Comparison of ENCODE assay signal across 31 cellular contexts in genomic region chr22:30368420-30368819, GRCh38.
"Had no signal": no experiment of that assay in that cellular context is flagged by ENCODE, and none has a peak within 500 bp of the region (broad histone marks: within the 10 kb centered on the region; RNA-seq: fewer than 3 reads in every experiment).

No MANE protein-coding gene starts in this region.

- FAIRE-seq: astrocyte, RCC 7860 had no signal

- H3K4me3 Mint-ChIP-seq: activated CD4-positive, alpha-beta T cell treated with anti-CD3 and anti-CD28 coated beads, Interleukin-2, amount 10 ng/mL, durations not matched to agents 24 days and 14 days; activated CD8-positive, alpha-beta T cell treated with anti-CD3 and anti-CD28 coated beads for 36 hours; activated naive CD4-positive, alpha-beta T cell treated with anti-CD3 and anti-CD28 coated beads, Interleukin-2, amount 50 U/mL, for 24 hours; activated T-cell treated with anti-CD3 and anti-CD28 coated beads, Interleukin-2, amount 50 U/mL, for 72 hours; activated T-helper 17 cell treated with anti-CD3 and anti-CD28 coated beads, Interleukin-2, amount 50 U/mL, for 72 hours had no signal

- H3K27me3 ChIP-seq: adrenal gland, body of pancreas, breast epithelium had no signal

- H3K9me3 ChIP-seq: adrenal gland, body of pancreas, breast epithelium had no signal

- H3K9me3 Mint-ChIP-seq: activated CD4-positive, alpha-beta T cell treated with anti-CD3 and anti-CD28 coated beads, Interleukin-2, amount 10 ng/mL, durations not matched to agents 24 days and 14 days; activated CD8-positive, alpha-beta T cell treated with anti-CD3 and anti-CD28 coated beads for 36 hours; activated naive CD4-positive, alpha-beta T cell treated with anti-CD3 and anti-CD28 coated beads, Interleukin-2, amount 50 U/mL, for 24 hours; activated T-cell treated with anti-CD3 and anti-CD28 coated beads, Interleukin-2, amount 50 U/mL, for 72 hours; activated T-helper 17 cell treated with anti-CD3 and anti-CD28 coated beads, Interleukin-2, amount 50 U/mL, for 72 hours had no signal

- H3K4me1 Mint-ChIP-seq: activated CD4-positive, alpha-beta T cell treated with anti-CD3 and anti-CD28 coated beads, Interleukin-2, amount 10 ng/mL, durations not matched to agents 24 days and 14 days; activated naive CD4-positive, alpha-beta T cell treated with anti-CD3 and anti-CD28 coated beads, Interleukin-2, amount 50 U/mL, for 24 hours; activated T-helper 17 cell treated with anti-CD3 and anti-CD28 coated beads, Interleukin-2, amount 50 U/mL, for 72 hours had no signal

- H3K4me1 ChIP-seq: adrenal gland, body of pancreas, breast epithelium had no signal

- H3K36me3 ChIP-seq: adrenal gland, breast epithelium had no signal

- H3K27ac Mint-ChIP-seq: activated CD4-positive, alpha-beta T cell treated with anti-CD3 and anti-CD28 coated beads, Interleukin-2, amount 10 ng/mL, durations not matched to agents 24 days and 14 days; activated CD8-positive, alpha-beta T cell treated with anti-CD3 and anti-CD28 coated beads for 36 hours; activated naive CD4-positive, alpha-beta T cell treated with anti-CD3 and anti-CD28 coated beads, Interleukin-2, amount 50 U/mL, for 24 hours; activated T-cell treated with anti-CD3 and anti-CD28 coated beads, Interleukin-2, amount 50 U/mL, for 72 hours; activated T-helper 17 cell treated with anti-CD3 and anti-CD28 coated beads, Interleukin-2, amount 50 U/mL, for 72 hours had no signal

- ATAC-seq: activated CD8-positive, alpha-beta T cell treated with anti-CD3 and anti-CD28 coated beads for 36 hours; activated T-cell treated with anti-CD3 and anti-CD28 coated beads, Interleukin-2, amount 50 U/mL, for 72 hours; activated T-helper 17 cell treated with anti-CD3 and anti-CD28 coated beads, Interleukin-2, amount 50 U/mL, for 72 hours; body of pancreas had no signal

- H3K27ac ChIP-seq: adrenal gland, body of pancreas, breast epithelium, PC-9, RWPE1, WERI-Rb-1 had no signal

- H3K4me3 ChIP-seq: adrenal gland, body of pancreas, breast epithelium, PC-9 had no signal

- H3K36me3 Mint-ChIP-seq: activated naive CD4-positive, alpha-beta T cell treated with anti-CD3 and anti-CD28 coated beads, Interleukin-2, amount 50 U/mL, for 24 hours had no signal

- H3K27me3 Mint-ChIP-seq: activated CD4-positive, alpha-beta T cell treated with anti-CD3 and anti-CD28 coated beads, Interleukin-2, amount 10 ng/mL, durations not matched to agents 24 days and 14 days; activated CD8-positive, alpha-beta T cell treated with anti-CD3 and anti-CD28 coated beads for 36 hours; activated naive CD4-positive, alpha-beta T cell treated with anti-CD3 and anti-CD28 coated beads, Interleukin-2, amount 50 U/mL, for 24 hours; activated T-helper 17 cell treated with anti-CD3 and anti-CD28 coated beads, Interleukin-2, amount 50 U/mL, for 72 hours had no signal

- DNase-seq: activated CD4-positive, alpha-beta T cell treated with anti-CD3 and anti-CD28 coated beads, Interleukin-2, amount 10 ng/mL, durations not matched to agents 24 days and 14 days; activated CD4-positive, alpha-beta T cell treated with anti-CD3 and anti-CD28 coated beads, Interleukin-2, amount 50 U/mL, for 4 hours; activated CD8-positive, alpha-beta T cell treated with anti-CD3 and anti-CD28 coated beads for 36 hours; activated gamma-delta T cell; activated naive CD4-positive, alpha-beta T cell treated with Interleukin-2 at 50 U/mL for 16 hours; activated T-cell treated with anti-CD3 and anti-CD28 coated beads, Interleukin-2, amount 50 U/mL, for 1 hour; activated T-cell treated with anti-CD3 and anti-CD28 coated beads, Interleukin-2, amount 50 U/mL, for 72 hours; adrenal gland; body of pancreas; Karpas-422; KBM-7; NCI-H1105 treated with DMSO at 0.1 percent for 48 hours; NCI-H1436; NCI-H1694; NCI-H1930; NCI-H2081 treated with DMSO at 0.1 percent for 48 hours; NCI-H345; NCI-H524 treated with DMSO at 0.1 percent for 48 hours; PC-9; Right ventricle myocardium superior; SW 1271; T-helper 1 cell; T-helper 2 cell; T-helper 9 cell; WERI-Rb-1 had no signal
